ENCODE assay signal across 15 cellular contexts in genomic region chr15:65528461-65529060, GRCh38.
"Had no signal": no experiment of that assay in that cellular context is flagged by ENCODE, and none has a peak within 500 bp of the region (broad histone marks: within the 10 kb centered on the region; RNA-seq: fewer than 3 reads in every experiment).

No MANE protein-coding gene starts in this region.

- H3K9me3 Mint-ChIP-seq: activated CD4-positive, alpha-beta T cell treated with anti-CD3 and anti-CD28 coated beads, Interleukin-2, amount 10 ng/mL, durations not matched to agents 7 days and 5 days; naive thymus-derived CD8-positive, alpha-beta T cell had no signal

- H3K27ac ChIP-seq: esophagus muscularis mucosa, right atrium auricular region, skin epidermis, transverse colon had no signal

- H3K27ac Mint-ChIP-seq: activated CD4-positive, alpha-beta T cell treated with anti-CD3 and anti-CD28 coated beads, Interleukin-2, amount 10 ng/mL, durations not matched to agents 7 days and 5 days; progenitor cell of endocrine pancreas had no signal

- H3K9me3 ChIP-seq: esophagus muscularis mucosa, right atrium auricular region, transverse colon had no signal

- H3K27me3 ChIP-seq: esophagus muscularis mucosa, right atrium auricular region, transverse colon had no signal

- H3K36me3 Mint-ChIP-seq: naive thymus-derived CD8-positive, alpha-beta T cell had no signal

- H3K27me3 Mint-ChIP-seq: activated CD4-positive, alpha-beta T cell treated with anti-CD3 and anti-CD28 coated beads, Interleukin-2, amount 10 ng/mL, durations not matched to agents 7 days and 5 days; progenitor cell of endocrine pancreas had no signal

- FAIRE-seq: astrocyte, colon had no signal

- H3K36me3 ChIP-seq: esophagus muscularis mucosa, right atrium auricular region, transverse colon had no signal

- H3K4me3 ChIP-seq: esophagus muscularis mucosa, lung, right atrium auricular region, skin epidermis, transverse colon had no signal

- DNase-seq: activated CD4-positive, alpha-beta T cell treated with anti-CD3 and anti-CD28 coated beads, Interleukin-2, amount 10 ng/mL, durations not matched to agents 7 days and 5 days; activated naive CD4-positive, alpha-beta T cell treated with Interleukin-2 at 50 U/mL for 16 hours; activated T-cell treated with anti-CD3 and anti-CD28 coated beads for 4 hours; islet precursor cell; naive thymus-derived CD8-positive, alpha-beta T cell; stimulated activated CD4-positive, alpha-beta T cell treated with anti-CD3 and anti-CD28 coated beads, Interleukin-4, amount 100 ng/mL, for 24 hours; stimulated activated naive CD4-positive, alpha-beta T cell; transverse colon had no signal
